1 cellular context compared by ENCODE assay signal in the genomic region with DNA sequence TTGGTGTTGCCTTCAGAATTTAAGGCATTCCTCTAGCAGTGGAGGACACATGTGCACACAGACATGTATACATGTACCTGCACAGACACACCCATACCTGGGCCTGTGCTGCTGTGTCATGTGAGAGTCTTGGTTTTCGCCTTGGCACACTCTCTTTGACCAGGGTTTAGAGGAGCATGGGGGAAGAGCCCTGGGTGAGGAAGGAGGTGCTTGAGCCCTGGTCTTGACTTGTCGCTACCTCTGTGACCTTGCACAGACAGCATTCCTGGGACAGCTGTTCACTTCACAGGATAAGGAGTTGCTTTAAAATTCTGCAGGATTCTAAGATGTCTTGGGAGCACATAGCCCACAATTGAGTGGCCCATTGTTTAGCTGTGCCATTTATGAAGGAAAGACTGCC.
TF ChIP-seq lines count a peak whose summit lies in the region.

No MANE protein-coding gene starts in this region.

TF ChIP-seq in H1, 55 proteins besides CTCF, POLR2A, EP300 and RAD21:
- TF ChIP-seq NRF1 (IDR thresholded peaks at IDR 0.05; ENCODE audit: low read depth, low read length) (no peak), SIN3A (conservative IDR thresholded peaks at IDR 0.05 in 1 of 2, IDR thresholded peaks at IDR 0.05 in 1 of 2; ENCODE audit: low read depth in 1 of 2, low read length in 2 of 2) (no peak), BCL11A (IDR thresholded peaks at IDR 0.05; ENCODE audit: low read depth in 2 of 2, low read length in 2 of 2) (no peak), SP2 (IDR thresholded peaks at IDR 0.05; ENCODE audit: low read length) (no peak), MAX (IDR thresholded peaks at IDR 0.05) (no peak), KDM4A (IDR thresholded peaks at IDR 0.05; ENCODE audit: low read depth, low read length, severe bottlenecking) (no peak), GTF2F1 (IDR thresholded peaks at IDR 0.05; ENCODE audit: borderline replicate concordance, low read depth, low read length) (no peak), CEBPB (IDR thresholded peaks at IDR 0.05; ENCODE audit: low read depth, low read length) (no peak), CHD7 (IDR thresholded peaks at IDR 0.05; ENCODE audit: insufficient replicate concordance, low read length) (no peak), RNF2 (IDR thresholded peaks at IDR 0.05; ENCODE audit: borderline replicate concordance, low read depth, low read length, missing control alignments, poor library complexity, severe bottlenecking) (no peak), SP1 (IDR thresholded peaks at IDR 0.05; ENCODE audit: low read depth, low read length) (no peak), TAF7 (optimal IDR thresholded peaks at IDR 0.05; ENCODE audit: borderline replicate concordance, low read depth, low read length) (no peak), PHF8 (conservative IDR thresholded peaks at IDR 0.05; ENCODE audit: low read depth, low read length) (no peak), YY1 (IDR thresholded peaks at IDR 0.05; ENCODE audit: low read depth, low read length) (no peak), SP4 (IDR thresholded peaks at IDR 0.05; ENCODE audit: low read length) (no peak), CBX5 (IDR thresholded peaks at IDR 0.05; ENCODE audit: low read depth, low read length) (no peak)
- TF ChIP-seq, protein P1, sequence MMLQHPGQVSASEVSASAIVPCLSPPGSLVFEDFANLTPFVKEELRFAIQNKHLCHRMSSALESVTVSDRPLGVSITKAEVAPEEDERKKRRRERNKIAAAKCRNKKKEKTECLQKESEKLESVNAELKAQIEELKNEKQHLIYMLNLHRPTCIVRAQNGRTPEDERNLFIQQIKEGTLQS (IDR thresholded peaks at IDR 0.05; ENCODE audit: insufficient read depth, low read depth, low read length), result no peak
TF ChIP-seq in H1: peak in this region for 0.
